Comparison of ENCODE assay signal across 25 cellular contexts in the genomic region with DNA sequence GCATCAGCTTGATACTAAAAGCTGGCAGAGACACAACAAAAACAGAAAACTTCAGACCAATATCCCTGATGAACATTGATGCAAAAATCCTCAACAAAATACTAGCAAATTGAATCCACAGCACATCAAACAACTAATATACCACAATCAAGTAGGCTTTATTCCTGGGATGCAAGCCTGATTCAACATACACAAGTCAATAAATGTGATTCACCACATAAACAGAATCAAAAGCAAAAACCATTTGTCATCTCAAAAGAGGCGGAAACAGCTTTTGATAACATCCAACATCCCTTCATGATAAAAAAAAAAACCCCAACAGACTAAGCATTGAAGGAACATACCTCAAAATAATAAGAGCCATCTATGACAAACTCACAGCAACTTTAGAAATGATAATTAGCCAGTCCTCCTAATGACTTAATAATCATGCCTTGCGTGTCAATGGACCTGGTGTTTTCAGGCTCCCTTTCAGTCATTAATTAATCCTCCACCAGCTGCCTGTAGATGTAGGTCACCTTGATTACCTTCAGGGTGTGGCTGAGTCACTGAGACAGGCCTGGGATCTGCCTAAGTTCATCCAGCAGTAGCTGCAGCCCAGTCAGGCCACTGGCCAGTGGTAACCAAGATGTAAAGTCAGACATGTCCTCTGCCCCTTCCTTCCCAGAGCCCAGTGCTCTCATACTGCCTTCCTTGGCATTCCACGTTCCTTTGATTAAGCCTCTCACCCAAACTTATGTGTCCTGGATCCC.
"Had no signal": no experiment of that assay in that cellular context is flagged by ENCODE, and none has a peak within 500 bp of the region (broad histone marks: within the 10 kb centered on the region; RNA-seq: fewer than 3 reads in every experiment).

No MANE protein-coding gene starts in this region.

- H3K4me1 Mint-ChIP-seq: activated CD4-positive, alpha-beta T cell treated with anti-CD3 and anti-CD28 coated beads for 36 hours; mesothelial cell of epicardium; neural progenitor cell had no signal

- H3K4me3 Mint-ChIP-seq: activated CD4-positive, alpha-beta T cell treated with anti-CD3 and anti-CD28 coated beads for 36 hours; activated T-cell treated with anti-CD3 and anti-CD28 coated beads, Interleukin-2, amount 50 U/mL, for 72 hours; mesothelial cell of epicardium; naive thymus-derived CD8-positive, alpha-beta T cell; neural progenitor cell had no signal

- ATAC-seq: activated CD4-positive, alpha-beta T cell treated with anti-CD3 and anti-CD28 coated beads for 36 hours; activated naive CD4-positive, alpha-beta T cell treated with anti-CD3 and anti-CD28 coated beads, Interleukin-2, amount 50 U/mL, for 72 hours; activated T-cell treated with anti-CD3 and anti-CD28 coated beads, Interleukin-2, amount 50 U/mL, for 72 hours; naive thymus-derived CD8-positive, alpha-beta T cell; right cardiac atrium; stimulated activated naive CD8-positive, alpha-beta T cell treated with anti-CD3 and anti-CD28 coated beads, Interleukin-15, Interleukin-2, amounts not matched to agents 100 U/mL and 50 U/mL, for 24 hours had no signal

- H3K27ac ChIP-seq: breast epithelium, epithelial cell of prostate, neural progenitor cell, parathyroid adenoma, testis, transverse colon had no signal

- FAIRE-seq: colon, frontal cortex, urothelium cell line had no signal

- H3K36me3 ChIP-seq: breast epithelium, transverse colon had no signal

- H3K36me3 Mint-ChIP-seq: activated naive CD4-positive, alpha-beta T cell treated with anti-CD3 and anti-CD28 coated beads, Interleukin-2, amount 50 U/mL, for 72 hours had no signal

- H3K27ac Mint-ChIP-seq: activated CD4-positive, alpha-beta T cell treated with anti-CD3 and anti-CD28 coated beads for 36 hours; activated naive CD4-positive, alpha-beta T cell treated with anti-CD3 and anti-CD28 coated beads, Interleukin-2, amount 50 U/mL, for 72 hours; activated T-cell treated with anti-CD3 and anti-CD28 coated beads, Interleukin-2, amount 50 U/mL, for 72 hours; mesothelial cell of epicardium; naive thymus-derived CD8-positive, alpha-beta T cell; neural progenitor cell had no signal

- DNase-seq: activated CD4-positive, alpha-beta T cell treated with anti-CD3 and anti-CD28 coated beads for 36 hours; activated CD4-positive, alpha-beta T cell treated with anti-CD3 and anti-CD28 coated beads, Interleukin-2, amount 50 U/mL, for 4 hours; activated CD4-positive, CD25-positive, alpha-beta regulatory T cell; activated naive CD4-positive, alpha-beta T cell; activated T-cell treated with anti-CD3 and anti-CD28 coated beads for 4 hours; activated T-cell treated with anti-CD3 and anti-CD28 coated beads, Interleukin-2, amount 50 U/mL, for 72 hours; dermis blood vessel endothelial cell; effector CD4-positive, alpha-beta T cell; mammary epithelial cell; naive thymus-derived CD8-positive, alpha-beta T cell; occipital lobe; right cardiac atrium; stimulated activated CD4-positive, alpha-beta T cell treated with anti-CD3 and anti-CD28 coated beads, Interleukin-4, amount 100 ng/mL, for 1 hour; stimulated activated naive CD8-positive, alpha-beta T cell treated with anti-CD3 and anti-CD28 coated beads, Interleukin-15, Interleukin-2, amounts not matched to agents 100 U/mL and 50 U/mL, for 24 hours; testis; transverse colon had no signal

- H3K27me3 ChIP-seq: breast epithelium, neural progenitor cell, testis, transverse colon had no signal

- H3K9me3 Mint-ChIP-seq: activated naive CD4-positive, alpha-beta T cell treated with anti-CD3 and anti-CD28 coated beads, Interleukin-2, amount 50 U/mL, for 72 hours; activated T-cell treated with anti-CD3 and anti-CD28 coated beads, Interleukin-2, amount 50 U/mL, for 72 hours; naive thymus-derived CD8-positive, alpha-beta T cell had no signal

- H3K4me3 ChIP-seq: breast epithelium, neural progenitor cell, testis, transverse colon had no signal
